ENCODE assay signal across 1 cellular context in the genomic region with DNA sequence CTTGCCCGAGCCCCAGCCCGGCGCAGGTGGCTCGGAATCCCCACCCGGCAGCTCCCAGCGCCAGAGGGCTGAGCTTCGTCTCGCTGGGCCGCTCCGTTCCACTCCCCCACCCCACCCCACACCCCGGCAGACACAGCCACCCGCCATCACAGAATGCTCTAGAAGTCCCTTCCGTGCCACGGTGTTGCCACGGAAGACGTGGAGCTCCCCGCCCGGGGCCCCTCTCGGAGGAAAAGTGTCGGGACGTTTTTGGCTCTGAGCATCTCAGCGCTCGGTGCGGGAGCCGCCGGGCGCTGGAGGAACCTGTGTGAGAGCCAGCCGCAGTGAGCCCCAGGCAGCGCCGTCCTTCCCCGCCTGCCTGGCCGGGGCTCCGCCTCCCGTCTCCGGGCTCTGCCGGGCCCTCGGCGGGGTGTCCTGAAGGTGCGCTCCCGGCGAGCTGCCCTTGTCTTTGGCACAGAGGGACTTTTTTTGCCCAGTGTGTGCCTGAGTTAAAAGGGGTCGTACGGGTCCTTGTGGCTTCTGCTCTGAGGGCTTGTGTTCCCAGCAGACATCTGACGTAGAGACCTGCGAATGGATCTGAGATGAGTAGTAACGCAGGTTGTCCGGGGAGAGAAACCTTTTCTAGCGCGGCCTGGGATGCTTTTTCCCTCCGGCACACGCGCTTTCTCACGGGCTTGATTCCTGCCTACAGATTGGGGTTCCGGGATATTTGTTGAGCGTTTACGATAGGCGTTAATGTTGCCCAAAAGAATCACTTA.
TF ChIP-seq lines count a peak whose summit lies in the region.

No MANE protein-coding gene starts in this region.

TF ChIP-seq in IMR-90, 13 proteins besides CTCF, POLR2A, EP300 and RAD21 (continued from another document):
- TF ChIP-seq MAZ (IDR thresholded peaks at IDR 0.05; ENCODE audit: borderline replicate concordance, low read depth, low read length) (no peak), CHD1 (IDR thresholded peaks at IDR 0.05; ENCODE audit: low read depth, low read length) (no peak), FOS (IDR thresholded peaks at IDR 0.05; ENCODE audit: low read depth, low read length) (no peak), CEBPB (IDR thresholded peaks at IDR 0.05; ENCODE audit: low read depth, low read length) (no peak), NFE2L2 (IDR thresholded peaks at IDR 0.05; ENCODE audit: low read depth, low read length) (no peak), RFX5 (IDR thresholded peaks at IDR 0.05; ENCODE audit: low read depth, low read length) (no peak), RCOR1 (IDR thresholded peaks at IDR 0.05; ENCODE audit: insufficient replicate concordance, low read length) (no peak), BHLHE40 (IDR thresholded peaks at IDR 0.05; ENCODE audit: low read depth, low read length) (no peak), MXI1 (IDR thresholded peaks at IDR 0.05; ENCODE audit: borderline replicate concordance, low read depth, low read length) (no peak)
- TF ChIP-seq, protein P1, sequence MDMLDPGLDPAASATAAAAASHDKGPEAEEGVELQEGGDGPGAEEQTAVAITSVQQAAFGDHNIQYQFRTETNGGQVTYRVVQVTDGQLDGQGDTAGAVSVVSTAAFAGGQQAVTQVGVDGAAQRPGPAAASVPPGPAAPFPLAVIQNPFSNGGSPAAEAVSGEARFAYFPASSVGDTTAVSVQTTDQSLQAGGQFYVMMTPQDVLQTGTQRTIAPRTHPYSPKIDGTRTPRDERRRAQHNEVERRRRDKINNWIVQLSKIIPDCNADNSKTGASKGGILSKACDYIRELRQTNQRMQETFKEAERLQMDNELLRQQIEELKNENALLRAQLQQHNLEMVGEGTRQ (IDR thresholded peaks at IDR 0.05; ENCODE audit: low read depth, low read length) = no peak
- TF ChIP-seq, protein P2, sequence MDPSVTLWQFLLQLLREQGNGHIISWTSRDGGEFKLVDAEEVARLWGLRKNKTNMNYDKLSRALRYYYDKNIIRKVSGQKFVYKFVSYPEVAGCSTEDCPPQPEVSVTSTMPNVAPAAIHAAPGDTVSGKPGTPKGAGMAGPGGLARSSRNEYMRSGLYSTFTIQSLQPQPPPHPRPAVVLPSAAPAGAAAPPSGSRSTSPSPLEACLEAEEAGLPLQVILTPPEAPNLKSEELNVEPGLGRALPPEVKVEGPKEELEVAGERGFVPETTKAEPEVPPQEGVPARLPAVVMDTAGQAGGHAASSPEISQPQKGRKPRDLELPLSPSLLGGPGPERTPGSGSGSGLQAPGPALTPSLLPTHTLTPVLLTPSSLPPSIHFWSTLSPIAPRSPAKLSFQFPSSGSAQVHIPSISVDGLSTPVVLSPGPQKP (IDR thresholded peaks at IDR 0.05; ENCODE audit: borderline replicate concordance, low read depth, low read length) = no peak
